In the genomic region with DNA sequence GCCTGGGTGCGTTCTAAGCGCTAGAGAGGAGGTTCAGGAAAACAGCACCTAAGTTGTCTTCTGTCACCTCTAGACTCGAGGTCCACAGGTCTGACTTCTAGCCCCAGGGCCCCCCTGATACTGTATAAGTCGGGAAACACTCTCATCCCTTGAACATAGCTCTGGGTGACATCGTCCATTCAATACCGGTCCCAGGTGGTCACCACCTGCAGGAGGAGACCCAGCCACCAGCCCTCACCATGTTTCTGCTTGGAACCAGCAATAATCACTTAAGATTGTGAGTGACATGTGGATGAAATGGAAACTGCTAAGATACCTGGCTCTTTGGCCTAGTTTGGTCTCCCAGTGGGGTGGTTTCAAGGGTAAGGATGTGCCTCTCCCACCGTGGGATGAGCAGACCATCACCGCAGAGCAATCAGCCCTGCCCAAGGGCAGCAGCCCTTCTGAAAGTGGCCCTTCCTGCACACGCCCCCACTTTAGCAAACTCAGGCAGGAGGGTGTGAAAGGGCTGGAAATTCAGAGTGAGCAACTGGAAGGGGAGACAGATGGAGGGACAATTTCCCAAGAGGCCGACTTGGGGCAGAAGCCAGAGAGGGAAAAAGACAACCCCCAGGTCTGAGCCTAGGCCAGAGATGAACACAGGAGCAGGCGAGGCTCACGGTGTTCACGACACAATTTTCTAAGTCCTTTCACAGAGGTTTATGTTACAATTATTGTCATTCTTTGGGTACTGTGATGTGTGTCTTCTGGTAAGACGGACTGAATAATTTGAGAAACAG, we compare ENCODE assay signal across 1 cellular context.
TF ChIP-seq lines count a peak whose summit lies in the region.

No MANE protein-coding gene starts in this region.

TF ChIP-seq in HepG2, 621 proteins besides CTCF, POLR2A, EP300 and RAD21:
- TF ChIP-seq HOXA5 (CRISPR knock-in tag; IDR thresholded peaks at IDR 0.05) (no peak), ZBTB3 (CRISPR knock-in tag; IDR thresholded peaks at IDR 0.05; ENCODE audit: borderline replicate concordance, low read depth) (no peak), NCOA2 (CRISPR knock-in tag; IDR thresholded peaks at IDR 0.05) (no peak)
- TF ChIP-seq, protein P1, sequence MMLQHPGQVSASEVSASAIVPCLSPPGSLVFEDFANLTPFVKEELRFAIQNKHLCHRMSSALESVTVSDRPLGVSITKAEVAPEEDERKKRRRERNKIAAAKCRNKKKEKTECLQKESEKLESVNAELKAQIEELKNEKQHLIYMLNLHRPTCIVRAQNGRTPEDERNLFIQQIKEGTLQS (CRISPR knock-in tag; IDR thresholded peaks at IDR 0.05): no peak
